13 cellular contexts compared by ENCODE assay signal in genomic region chr12:5498081-5498480, GRCh38.
"Had no signal": no experiment of that assay in that cellular context is flagged by ENCODE, and none has a peak within 500 bp of the region (broad histone marks: within the 10 kb centered on the region; RNA-seq: fewer than 3 reads in every experiment).

No MANE protein-coding gene starts in this region.

- H3K4me3 ChIP-seq: stomach, upper lobe of right lung had no signal

- DNase-seq: activated CD4-positive, alpha-beta T cell treated with anti-CD3 and anti-CD28 coated beads for 36 hours; activated CD4-positive, alpha-beta T cell treated with anti-CD3 and anti-CD28 coated beads, Interleukin-2, amount 50 U/mL, for 48 hours; activated T-cell treated with anti-CD3 and anti-CD28 coated beads for 4 hours; amygdala; central memory CD4-positive, alpha-beta T cell; stimulated activated CD4-positive, alpha-beta T cell treated with anti-CD3 and anti-CD28 coated beads, Interleukin-4, amount 100 ng/mL, for 24 hours; stomach; upper lobe of right lung had no signal

- H3K36me3 ChIP-seq: neutrophil, stomach, upper lobe of right lung had no signal

- H3K4me1 ChIP-seq: parathyroid adenoma, upper lobe of right lung had no signal

- H3K9me3 ChIP-seq: neutrophil, stomach, upper lobe of right lung had no signal

- FAIRE-seq: colon, TTC549 had no signal

- H3K27ac ChIP-seq: neutrophil, parathyroid adenoma, upper lobe of right lung had no signal

- ATAC-seq: activated CD4-positive, alpha-beta T cell treated with anti-CD3 and anti-CD28 coated beads for 36 hours; stimulated activated effector memory CD8-positive, alpha-beta T cell treated with anti-CD3 and anti-CD28 coated beads, Interleukin-12 subunit alpha, Interleukin-12 subunit beta, amount 100 ng/mL, for 72 hours; upper lobe of right lung had no signal

- H3K27me3 ChIP-seq: neutrophil, stomach, upper lobe of right lung had no signal
